10 cellular contexts compared by ENCODE assay signal in genomic region chr1:26717066-26717465, GRCh38. TPM values are rescaled to one million over a fixed set of nuclear protein-coding genes. Genes with fewer than 3 reads are reported as not detected.
A peak's percentile ranks its signal among the peaks of the same experiment; 100 is the strongest.
DNase-seq lines count a peak whose midpoint lies in the region; ATAC-seq and TF ChIP-seq lines count a peak whose summit lies in the region.
"Had no signal": no experiment of that assay in that cellular context is flagged by ENCODE, and none has a peak within 500 bp of the region (broad histone marks: within the 10 kb centered on the region; RNA-seq: fewer than 3 reads in every experiment).

No MANE protein-coding gene starts in this region.

- H3K4me1 Mint-ChIP-seq in activated CD4-positive, alpha-beta memory T cell treated with anti-CD3 and anti-CD28 coated beads for 36 hours (ENCODE audit: low read depth) = peaks cover 86% of the 10 kb centered on the region
- peaks cover 80% of the 10 kb centered on the region for H3K4me1 Mint-ChIP-seq in activated CD4-positive, alpha-beta memory T cell treated with anti-CD3 and anti-CD28 coated beads, Interleukin-2, amount 10 ng/mL, durations not matched to agents 7 days and 5 days

- peak overlapping the region; percentile 44 for H3K27ac Mint-ChIP-seq in activated CD4-positive, alpha-beta memory T cell treated with anti-CD3 and anti-CD28 coated beads for 36 hours
- no peak overlapping the region for H3K27ac Mint-ChIP-seq in activated CD4-positive, alpha-beta memory T cell treated with anti-CD3 and anti-CD28 coated beads, Interleukin-2, amount 10 ng/mL, durations not matched to agents 7 days and 5 days

- no peak for DNase-seq in activated CD4-positive, alpha-beta memory T cell treated with anti-CD3 and anti-CD28 coated beads for 36 hours
- DNase-seq in activated CD4-positive, alpha-beta memory T cell treated with anti-CD3 and anti-CD28 coated beads, Interleukin-2, amount 10 ng/mL, durations not matched to agents 7 days and 5 days = no peak
- no peak for DNase-seq in RWPE1 (ENCODE audit: low spot score)
- DNase-seq in fibroblast of gingiva (ENCODE audit: low read depth) = peak; percentile 92
- no peak for DNase-seq in sciatic nerve (ENCODE audit: low spot score)
- DNase-seq in HAP-1 (ENCODE audit: low spot score in 2 of 2) = no peak
- DNase-seq: NCI-H526, T-helper 1 cell had no signal

- H3K4me3 ChIP-seq in HAP-1 = no peak overlapping the region

- H3K4me3 Mint-ChIP-seq in activated CD4-positive, alpha-beta memory T cell treated with anti-CD3 and anti-CD28 coated beads for 36 hours = no peak overlapping the region
- no peak overlapping the region for H3K4me3 Mint-ChIP-seq in activated CD4-positive, alpha-beta memory T cell treated with anti-CD3 and anti-CD28 coated beads, Interleukin-2, amount 10 ng/mL, durations not matched to agents 7 days and 5 days

- no peaks in the 10 kb centered on the region for H3K9me3 Mint-ChIP-seq in activated CD4-positive, alpha-beta memory T cell treated with anti-CD3 and anti-CD28 coated beads for 36 hours
- H3K9me3 Mint-ChIP-seq in activated CD4-positive, alpha-beta memory T cell treated with anti-CD3 and anti-CD28 coated beads, Interleukin-2, amount 10 ng/mL, durations not matched to agents 7 days and 5 days = no peaks in the 10 kb centered on the region

- H3K36me3 ChIP-seq in HAP-1 (replicated peaks) = peaks cover 24% of the 10 kb centered on the region

- in situ Hi-C loops in HAP-1 (cut with MboI; ENCODE audit: low sequenced_read_pairs) = no loop called here

- H3K4me1 ChIP-seq in HAP-1 = peaks cover 4% of the 10 kb centered on the region

- H3K27me3 ChIP-seq in HAP-1 (ENCODE audit: low read depth) = no peaks in the 10 kb centered on the region

- CTCF ChIA-PET in activated CD4-positive, alpha-beta memory T cell treated with anti-CD3 and anti-CD28 coated beads for 36 hours (lab: Charles Lee) = no interaction called here
- CTCF ChIA-PET in activated CD4-positive, alpha-beta memory T cell treated with anti-CD3 and anti-CD28 coated beads, Interleukin-2, amount 10 ng/mL, durations not matched to agents 7 days and 5 days (lab: Charles Lee) = no interaction called here
- CTCF ChIA-PET in RWPE1 (lab: Yijun Ruan, JAX) = interaction anchor here (1.2 kb wide), 1 partner anchor 115 kb away, joined by 3 read pairs; no protein-coding TSS in a partner anchor

- H3K9me3 ChIP-seq in HAP-1 = no peaks in the 10 kb centered on the region; the same call in 1 of the 2 replicates

- POLR2A ChIA-PET in activated CD4-positive, alpha-beta memory T cell treated with anti-CD3 and anti-CD28 coated beads for 36 hours (lab: Charles Lee) = interaction anchor here (1.0 to 1.1 kb wide), 3 partner anchors 10 to 19 kb away, joined by 3 read pairs; no protein-coding TSS in a partner anchor
- POLR2A ChIA-PET in activated CD4-positive, alpha-beta memory T cell treated with anti-CD3 and anti-CD28 coated beads, Interleukin-2, amount 10 ng/mL, durations not matched to agents 7 days and 5 days (lab: Charles Lee) = interaction anchor here (1.0 to 1.5 kb wide), 2 partner anchors 11 to 72 kb away, joined by 3 to 4 read pairs; no protein-coding TSS in a partner anchor
- POLR2A ChIA-PET in RWPE1 (lab: Yijun Ruan, JAX; ENCODE audit: low non-redundant PET) = interaction anchor here (0.7 kb wide), 1 partner anchor 1604 kb away, joined by 3 read pairs; no protein-coding TSS in a partner anchor

- ATAC-seq in sciatic nerve (peak; percentile 85), HG03439 (IDR thresholded peaks at IDR 0.05; ENCODE audit: unreplicated experiment) (no peak), GM21423 (IDR thresholded peaks at IDR 0.05; ENCODE audit: unreplicated experiment) (no peak)

- H3K27ac ChIP-seq in RWPE1 = peak overlapping the region; percentile 71

- intact Hi-C loops in activated CD4-positive, alpha-beta memory T cell treated with anti-CD3 and anti-CD28 coated beads for 36 hours (cut with micrococcal nuclease) = no loop called here
- intact Hi-C loops in sciatic nerve (cut with DNase I) = no loop called here

- peaks cover 23% of the 10 kb centered on the region for H3K36me3 Mint-ChIP-seq in activated CD4-positive, alpha-beta memory T cell treated with anti-CD3 and anti-CD28 coated beads for 36 hours
- H3K36me3 Mint-ChIP-seq in activated CD4-positive, alpha-beta memory T cell treated with anti-CD3 and anti-CD28 coated beads, Interleukin-2, amount 10 ng/mL, durations not matched to agents 7 days and 5 days (ENCODE audit: low read depth) = peaks cover 65% of the 10 kb centered on the region

- no peaks in the 10 kb centered on the region for H3K27me3 Mint-ChIP-seq in activated CD4-positive, alpha-beta memory T cell treated with anti-CD3 and anti-CD28 coated beads for 36 hours
- no peaks in the 10 kb centered on the region for H3K27me3 Mint-ChIP-seq in activated CD4-positive, alpha-beta memory T cell treated with anti-CD3 and anti-CD28 coated beads, Interleukin-2, amount 10 ng/mL, durations not matched to agents 7 days and 5 days

- TF ChIP-seq CTCF in RWPE1 (conservative IDR thresholded peaks at IDR 0.05; ENCODE audit: low read depth) = no peak

RNA-seq across cellular contexts. Expression of gene ARID1A, which starts 21.3 kb away (rescaled TPM):
- 10 to 100 TPM; 64.3 to 67.8 TPM for total RNA-seq in activated CD4-positive, alpha-beta memory T cell treated with anti-CD3 and anti-CD28 coated beads for 36 hours
- 10 to 100 TPM; 88.9 to 90.0 TPM for total RNA-seq in activated CD4-positive, alpha-beta memory T cell treated with anti-CD3 and anti-CD28 coated beads, Interleukin-2, amount 10 ng/mL, durations not matched to agents 7 days and 5 days
- 83.8 TPM for total RNA-seq in sciatic nerve
